ENCODE assay signal across 20 cellular contexts in genomic region chr12:83141460-83141994, GRCh38.
"Had no signal": no experiment of that assay in that cellular context is flagged by ENCODE, and none has a peak within 500 bp of the region (broad histone marks: within the 10 kb centered on the region; RNA-seq: fewer than 3 reads in every experiment).

No MANE protein-coding gene starts in this region.

- DNase-seq: IMR-90, Karpas-422, KG1, MG63, NCI-H1092, NCI-H1105 treated with DMSO at 0.1 percent for 48 hours, NCI-H1417 treated with DMSO at 0.1 percent for 48 hours, NCI-H146, NCI-H1694 treated with DMSO at 0.1 percent for 48 hours, NCI-H1930, NCI-H2081, NCI-H2107, NCI-H2227 treated with DMSO at 0.1 percent for 48 hours, NCI-H524, NCI-H526 treated with DMSO at 0.1 percent for 48 hours, NCI-H748 treated with DMSO at 0.1 percent for 48 hours, Right ventricle myocardium superior, RPMI8226, SIG-M5 had no signal

- ATAC-seq: HepG2 had no signal
